8 cellular contexts compared by ENCODE assay signal in the genomic region with DNA sequence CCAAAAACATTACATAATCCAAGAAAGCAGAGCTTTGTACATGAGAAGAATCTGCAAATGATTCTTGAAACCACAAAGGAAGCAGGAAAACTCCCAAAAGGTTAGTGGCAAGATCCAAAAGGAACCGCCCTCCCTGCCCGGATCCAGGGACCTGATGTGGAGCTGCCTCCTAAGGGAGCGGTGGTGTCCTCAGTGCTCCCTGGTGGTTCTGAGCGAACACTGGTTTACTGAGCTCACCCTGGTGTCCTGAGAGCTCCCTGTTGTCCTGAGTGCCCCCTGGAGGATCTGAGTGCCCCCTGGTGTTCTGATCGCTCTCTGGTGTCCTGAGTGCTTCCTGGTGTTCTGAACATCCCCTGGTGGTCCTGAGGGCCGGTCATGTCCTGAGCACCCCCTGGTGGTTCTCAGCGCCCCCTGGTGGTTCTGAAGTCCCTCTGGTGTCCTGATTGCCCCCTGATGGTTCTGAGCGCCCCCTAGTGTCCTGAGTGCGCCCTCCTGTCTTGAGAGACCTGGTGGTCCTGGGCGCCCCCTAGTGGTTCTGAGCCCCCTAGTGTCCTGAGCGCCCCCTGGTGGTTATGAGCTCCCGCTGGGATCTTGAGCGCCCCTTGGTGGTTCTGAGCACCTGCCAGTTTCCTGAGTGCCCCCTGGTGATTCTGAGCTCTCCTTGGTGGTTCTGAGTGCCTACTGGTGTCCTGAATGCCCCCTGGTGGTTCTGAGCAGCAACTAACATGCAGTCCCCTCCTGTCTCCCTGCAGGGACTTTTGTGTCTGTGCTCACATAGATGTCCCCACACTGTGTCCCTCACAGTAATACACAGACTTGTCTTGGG.
DNase-seq lines count a peak whose midpoint lies in the region; ATAC-seq, FAIRE-seq and TF ChIP-seq lines count a peak whose summit lies in the region.

No MANE protein-coding gene starts in this region.

- no peak overlapping the region for H3K4me3 ChIP-seq in A549

- H3K36me3 Mint-ChIP-seq in activated naive CD4-positive, alpha-beta T cell treated with anti-CD3 and anti-CD28 coated beads, Interleukin-2, amount 50 U/mL, for 24 hours, result no peaks in the 10 kb centered on the region

- peaks cover 5% of the 10 kb centered on the region; the same call in 1 of the 3 replicates for H3K9me3 ChIP-seq in A549

- no peak overlapping the region for H3K4me3 Mint-ChIP-seq in activated naive CD4-positive, alpha-beta T cell treated with anti-CD3 and anti-CD28 coated beads, Interleukin-2, amount 50 U/mL, for 24 hours

- CTCF ChIA-PET in A549 (lab: Yijun Ruan, JAX), result interaction anchor here (0.5 to 0.6 kb wide), 2 partner anchors 19 to 376 kb away, joined by 3 to 4 read pairs; no protein-coding TSS in a partner anchor

- TF ChIP-seq EP300 in A549 (IDR thresholded peaks at IDR 0.05), result no peak

- peaks cover 3% of the 10 kb centered on the region for H3K4me1 Mint-ChIP-seq in activated naive CD4-positive, alpha-beta T cell treated with anti-CD3 and anti-CD28 coated beads, Interleukin-2, amount 50 U/mL, for 24 hours

- H3K9me3 Mint-ChIP-seq in activated naive CD4-positive, alpha-beta T cell treated with anti-CD3 and anti-CD28 coated beads, Interleukin-2, amount 50 U/mL, for 24 hours, result no peaks in the 10 kb centered on the region

- POLR2A ChIA-PET in A549 (lab: Yijun Ruan, JAX), result no interaction called here

- 43% methylated on average over 8 of the region's 13 CpGs for WGBS in A549 (ENCODE audit: missing lambda C conversion rate)

- peaks cover 9% of the 10 kb centered on the region for H3K27me3 Mint-ChIP-seq in activated naive CD4-positive, alpha-beta T cell treated with anti-CD3 and anti-CD28 coated beads, Interleukin-2, amount 50 U/mL, for 24 hours

- FAIRE-seq in A549 (lab: Jason Lieb, UNC), result no peak

- no peak overlapping the region for H3K4me2 ChIP-seq in A549

- no peak for TF ChIP-seq RAD21 in A549 (conservative IDR thresholded peaks at IDR 0.05 in 1 of 2, IDR thresholded peaks at IDR 0.05 in 1 of 2)

- DNase-seq in A549 (ENCODE audit: low read depth in 1 of 2, low spot score in 1 of 2) (peak in 1 of 2 experiments; percentile 78), SK-N-DZ (ENCODE audit: low spot score) (peak; percentile 20), left colon (peak; percentile 43 to 79), GM03348 (ENCODE audit: low spot score) (no peak)
- DNase-seq in stimulated activated CD8-positive, alpha-beta memory T cell treated with anti-CD3 and anti-CD28 coated beads, Interleukin-7, amount 100 ng/mL, for 4 hours (ENCODE audit: low read depth in 2 of 2), result peak; percentile 52 to 69

- no peak overlapping the region for H3K27ac ChIP-seq in A549

- peak; percentile 37; the same call in 2 of the 3 replicates for TF ChIP-seq CTCF in A549 (IDR thresholded peaks at IDR 0.05)

- no peak for TF ChIP-seq POLR2A in A549 (IDR thresholded peaks at IDR 0.05; ENCODE audit: low read length)

- intact Hi-C loops in left colon (cut with DNase I, micrococcal nuclease), result no loop called here

- no peaks in the 10 kb centered on the region for H3K4me1 ChIP-seq in A549

- ATAC-seq in A549, result peak in 1 of 2 experiments; percentile 81; a peak in 4 of 6 replicates
- peak; percentile 83 for ATAC-seq in GM18511 (IDR thresholded peaks at IDR 0.05; ENCODE audit: unreplicated experiment)
- peak; percentile 76 for ATAC-seq in HG03103 (IDR thresholded peaks at IDR 0.05; ENCODE audit: low read depth, unreplicated experiment)
- ATAC-seq in left colon, result peak; percentile 21

- H3K27ac Mint-ChIP-seq in activated naive CD4-positive, alpha-beta T cell treated with anti-CD3 and anti-CD28 coated beads, Interleukin-2, amount 50 U/mL, for 24 hours, result peak overlapping the region; percentile 35

TF ChIP-seq in A549, 52 proteins besides CTCF, POLR2A, EP300 and RAD21:
- no peak for TF ChIP-seq MAFK (IDR thresholded peaks at IDR 0.05; ENCODE audit: partially characterized antibody)
- TF ChIP-seq HEYL (CRISPR knock-in tag; IDR thresholded peaks at IDR 0.05), result no peak
- TF ChIP-seq PHF8 (IDR thresholded peaks at IDR 0.05; ENCODE audit: borderline replicate concordance, low read depth), result no peak
- TF ChIP-seq, protein P1, sequence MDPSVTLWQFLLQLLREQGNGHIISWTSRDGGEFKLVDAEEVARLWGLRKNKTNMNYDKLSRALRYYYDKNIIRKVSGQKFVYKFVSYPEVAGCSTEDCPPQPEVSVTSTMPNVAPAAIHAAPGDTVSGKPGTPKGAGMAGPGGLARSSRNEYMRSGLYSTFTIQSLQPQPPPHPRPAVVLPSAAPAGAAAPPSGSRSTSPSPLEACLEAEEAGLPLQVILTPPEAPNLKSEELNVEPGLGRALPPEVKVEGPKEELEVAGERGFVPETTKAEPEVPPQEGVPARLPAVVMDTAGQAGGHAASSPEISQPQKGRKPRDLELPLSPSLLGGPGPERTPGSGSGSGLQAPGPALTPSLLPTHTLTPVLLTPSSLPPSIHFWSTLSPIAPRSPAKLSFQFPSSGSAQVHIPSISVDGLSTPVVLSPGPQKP (IDR thresholded peaks at IDR 0.05; ENCODE audit: low read depth, low read length), result no peak
- no peak for TF ChIP-seq SMC3 (IDR thresholded peaks at IDR 0.05)
- no peak for TF ChIP-seq ESRRA (IDR thresholded peaks at IDR 0.05; ENCODE audit: borderline replicate concordance, low read length)
- TF ChIP-seq FOXS1 (CRISPR knock-in tag; IDR thresholded peaks at IDR 0.05), result no peak
- no peak for TF ChIP-seq HOXA7 (CRISPR knock-in tag; IDR thresholded peaks at IDR 0.05)
- TF ChIP-seq NFE2L2 (conservative IDR thresholded peaks at IDR 0.05; ENCODE audit: low read length), result no peak
- no peak for TF ChIP-seq KDM1A (IDR thresholded peaks at IDR 0.05; ENCODE audit: low read depth)
- TF ChIP-seq POLR2AphosphoS2 (conservative IDR thresholded peaks at IDR 0.05; ENCODE audit: low read length), result no peak
- TF ChIP-seq ZFP36 (IDR thresholded peaks at IDR 0.05; ENCODE audit: borderline replicate concordance, partially characterized antibody), result no peak
- TF ChIP-seq RNF2 (IDR thresholded peaks at IDR 0.05; ENCODE audit: borderline replicate concordance, low read depth), result no peak
- no peak for TF ChIP-seq MYC (IDR thresholded peaks at IDR 0.05; ENCODE audit: borderline replicate concordance, low read length)
- TF ChIP-seq RFX5 (IDR thresholded peaks at IDR 0.05), result no peak
- TF ChIP-seq CEBPB (IDR thresholded peaks at IDR 0.05), result no peak
